18 cellular contexts compared by ENCODE assay signal in the genomic region with DNA sequence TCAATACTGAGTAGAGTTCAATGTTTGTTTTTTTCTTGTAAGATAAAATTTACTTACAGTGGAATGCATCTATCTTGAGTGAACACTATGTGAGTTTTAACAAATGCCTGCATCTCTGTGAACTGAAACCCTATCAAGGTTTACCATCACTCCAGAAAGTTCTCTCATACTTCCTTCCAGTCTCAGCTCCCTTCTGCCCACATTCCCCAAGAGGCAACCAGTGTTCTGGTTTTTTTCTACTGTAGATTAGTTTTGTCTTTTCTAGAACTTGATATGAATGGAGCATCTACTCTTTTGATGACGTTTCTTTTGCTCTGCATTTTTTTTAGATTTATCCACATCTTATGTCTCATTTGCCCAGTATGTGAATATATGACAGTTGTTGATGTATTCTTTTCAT.
"Had no signal": no experiment of that assay in that cellular context is flagged by ENCODE, and none has a peak within 500 bp of the region (broad histone marks: within the 10 kb centered on the region; RNA-seq: fewer than 3 reads in every experiment).

No MANE protein-coding gene starts in this region.

- H3K36me3 ChIP-seq: breast epithelium, prostate gland had no signal

- H3K9me3 Mint-ChIP-seq: activated naive CD4-positive, alpha-beta T cell treated with anti-CD3 and anti-CD28 coated beads for 36 hours; activated T-helper 2 cell treated with anti-CD3 and anti-CD28 coated beads, Interferon-gamma antibody, Interleukin-2, Interleukin-4, amounts not matched to agents 10 μg/mL and 5 μg/mL and 100 μg/mL, durations not matched to agents 14 hours and 24 hours and 36 hours; neural crest cell; stimulated activated naive CD8-positive, alpha-beta T cell treated with anti-CD3 and anti-CD28 coated beads, Interleukin-15, Interleukin-2, amounts not matched to agents 100 ng/mL and 50 ng/mL, for 24 hours had no signal

- H3K9me3 ChIP-seq: breast epithelium, gastroesophageal sphincter, heart left ventricle, left lung, prostate gland, transverse colon, vagina had no signal

- DNase-seq: activated CD4-positive, alpha-beta T cell treated with anti-CD3 and anti-CD28 coated beads, Interleukin-2, amount 50 U/mL, for 4 hours; activated CD8-positive, alpha-beta memory T cell treated with anti-CD3 and anti-CD28 coated beads, Interleukin-2, amount 10 ng/mL, durations not matched to agents 7 days and 5 days; activated naive CD4-positive, alpha-beta T cell treated with anti-CD3 and anti-CD28 coated beads for 36 hours; effector CD4-positive, alpha-beta T cell; heart left ventricle; right cardiac atrium; transverse colon; WERI-Rb-1 had no signal

- H3K27ac Mint-ChIP-seq: activated CD8-positive, alpha-beta memory T cell treated with anti-CD3 and anti-CD28 coated beads, Interleukin-2, amount 10 ng/mL, durations not matched to agents 7 days and 5 days; activated naive CD4-positive, alpha-beta T cell treated with anti-CD3 and anti-CD28 coated beads for 36 hours; activated T-helper 2 cell treated with anti-CD3 and anti-CD28 coated beads, Interferon-gamma antibody, Interleukin-2, Interleukin-4, amounts not matched to agents 10 μg/mL and 5 μg/mL and 100 μg/mL, durations not matched to agents 14 hours and 24 hours and 36 hours had no signal

- H3K27me3 ChIP-seq: breast epithelium, gastroesophageal sphincter, heart left ventricle, left lung, transverse colon, vagina had no signal

- ATAC-seq: activated CD8-positive, alpha-beta memory T cell treated with anti-CD3 and anti-CD28 coated beads, Interleukin-2, amount 10 ng/mL, durations not matched to agents 7 days and 5 days; esophagus mucosa; gastroesophageal sphincter; heart left ventricle; left lung; right cardiac atrium had no signal

- H3K27me3 Mint-ChIP-seq: activated CD8-positive, alpha-beta memory T cell treated with anti-CD3 and anti-CD28 coated beads, Interleukin-2, amount 10 ng/mL, durations not matched to agents 7 days and 5 days; stimulated activated naive CD8-positive, alpha-beta T cell treated with anti-CD3 and anti-CD28 coated beads, Interleukin-15, Interleukin-2, amounts not matched to agents 100 ng/mL and 50 ng/mL, for 24 hours had no signal

- H3K4me3 ChIP-seq: breast epithelium, gastroesophageal sphincter, heart left ventricle, left lung, prostate gland, skin epidermis, transverse colon, vagina had no signal

- H3K4me1 ChIP-seq: breast epithelium, left lung, prostate gland, vagina had no signal

- H3K27ac ChIP-seq: breast epithelium, gastroesophageal sphincter, heart left ventricle, left lung, prostate gland, skin epidermis, transverse colon, vagina, WERI-Rb-1 had no signal

- H3K4me1 Mint-ChIP-seq: neural crest cell had no signal

- H3K4me3 Mint-ChIP-seq: activated CD8-positive, alpha-beta memory T cell treated with anti-CD3 and anti-CD28 coated beads, Interleukin-2, amount 10 ng/mL, durations not matched to agents 7 days and 5 days; activated naive CD4-positive, alpha-beta T cell treated with anti-CD3 and anti-CD28 coated beads for 36 hours; neural crest cell; stimulated activated naive CD8-positive, alpha-beta T cell treated with anti-CD3 and anti-CD28 coated beads, Interleukin-15, Interleukin-2, amounts not matched to agents 100 ng/mL and 50 ng/mL, for 24 hours had no signal
